28 cellular contexts compared by ENCODE assay signal in the genomic region with DNA sequence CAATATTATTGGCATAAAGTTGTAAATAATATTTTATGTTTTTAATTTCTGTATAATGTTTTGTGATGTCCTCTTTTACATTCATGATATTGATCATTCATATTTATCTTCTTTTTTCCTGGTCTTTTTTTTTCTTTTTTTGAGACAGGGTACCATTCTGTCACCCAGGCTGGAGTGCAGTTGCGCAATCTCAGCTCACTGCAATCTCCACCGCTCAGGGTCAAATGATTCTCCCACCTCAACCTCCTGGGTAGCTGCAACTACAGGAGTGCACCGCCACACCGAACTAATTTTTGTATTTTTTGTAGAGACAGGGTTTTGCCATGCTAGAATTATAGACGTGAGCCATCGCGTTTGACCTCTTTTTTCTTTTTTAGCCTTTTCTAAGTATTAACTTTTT.
"Had no signal": no experiment of that assay in that cellular context is flagged by ENCODE, and none has a peak within 500 bp of the region (broad histone marks: within the 10 kb centered on the region; RNA-seq: fewer than 3 reads in every experiment).

No MANE protein-coding gene starts in this region.

- DNase-seq: natural killer cell; occipital lobe; ovary; posterior cingulate gyrus; psoas muscle; right cardiac atrium; spleen; stimulated activated CD4-positive, alpha-beta T cell treated with anti-CD3 and anti-CD28 coated beads, Interleukin-12 subunit alpha, Interleukin-12 subunit beta, amount 100 ng/mL, for 4 hours; stimulated activated CD4-positive, alpha-beta T cell treated with anti-CD3 and anti-CD28 coated beads, Interleukin-1b, Interleukin-23, amount 100 ng/mL, for 48 hours; stimulated activated CD4-positive, alpha-beta T cell treated with anti-CD3 and anti-CD28 coated beads, Interleukin-4, amount 100 ng/mL, for 1 hour; stimulated activated CD4-positive, alpha-beta T cell treated with anti-CD3 and anti-CD28 coated beads, Interleukin-4, amount 100 ng/mL, for 4 hours; stimulated activated CD8-positive, alpha-beta memory T cell treated with anti-CD3 and anti-CD28 coated beads, Interleukin-4, amount 100 ng/mL, for 48 hours; stimulated activated naive CD4-positive, alpha-beta T cell; stimulated activated naive CD8-positive, alpha-beta T cell treated with anti-CD3 and anti-CD28 coated beads, Interleukin-15, amount 100 ng/mL, for 72 hours; stimulated activated naive CD8-positive, alpha-beta T cell treated with anti-CD3 and anti-CD28 coated beads, Interleukin-15, Interleukin-2, amounts not matched to agents 100 U/mL and 50 U/mL, for 24 hours; substantia nigra; testis; tibial artery; transverse colon; upper lobe of right lung; uterus had no signal

- H3K4me2 ChIP-seq: neural progenitor cell, smooth muscle cell had no signal

- H3K27me3 ChIP-seq: neural progenitor cell, ovary, spleen, suprapubic skin, testis, tibial artery, transverse colon, upper lobe of right lung, uterus had no signal

- H3K4me3 ChIP-seq: neural progenitor cell, ovary, psoas muscle, skin epidermis, smooth muscle cell, spleen, suprapubic skin, testis, tibial artery, transverse colon, upper lobe of right lung, uterus had no signal

- H3K27ac ChIP-seq: neural progenitor cell, ovary, parathyroid adenoma, psoas muscle, skin epidermis, spleen, suprapubic skin, testis, tibial artery, transverse colon, upper lobe of right lung, uterus had no signal

- H3K4me1 ChIP-seq: neural progenitor cell, parathyroid adenoma, spleen, suprapubic skin, testis, tibial artery, transverse colon, upper lobe of right lung, uterus had no signal

- H2AFZ ChIP-seq: neural progenitor cell, parathyroid adenoma had no signal

- H3K79me2 ChIP-seq: parathyroid adenoma had no signal

- H3K9me3 ChIP-seq: ovary, testis had no signal

- H3K36me3 ChIP-seq: neural progenitor cell, ovary, spleen, suprapubic skin, transverse colon, upper lobe of right lung, uterus had no signal

- H3K9ac ChIP-seq: neural progenitor cell, parathyroid adenoma had no signal

- ATAC-seq: natural killer cell; psoas muscle; right cardiac atrium; sciatic nerve; stimulated activated memory B cell treated with anti-CD40 and anti-IgM and Interleukin-4, amounts not matched to agents 10 μg/mL and 1 μg/mL and 100 μg/mL, for 72 hours; stimulated activated naive CD8-positive, alpha-beta T cell treated with anti-CD3 and anti-CD28 coated beads, Interleukin-15, amount 100 ng/mL, for 72 hours; stimulated activated naive CD8-positive, alpha-beta T cell treated with anti-CD3 and anti-CD28 coated beads, Interleukin-15, Interleukin-2, amounts not matched to agents 100 U/mL and 50 U/mL, for 24 hours; upper lobe of right lung had no signal
